3 cellular contexts compared by ENCODE assay signal in genomic region chr5:133179405-133179804, GRCh38.
TF ChIP-seq lines count a peak whose summit lies in the region.

No MANE protein-coding gene starts in this region.

TF ChIP-seq in IMR-90, 13 proteins besides CTCF, POLR2A, EP300 and RAD21:
- TF ChIP-seq MAZ (IDR thresholded peaks at IDR 0.05; ENCODE audit: borderline replicate concordance, low read depth, low read length): no peak
- TF ChIP-seq CEBPB (IDR thresholded peaks at IDR 0.05; ENCODE audit: low read depth, low read length): peak; percentile 16; the same call in 1 of the 2 replicates
TF ChIP-seq in IMR-90: peak in this region for 1.

TF ChIP-seq in K562, 482 proteins besides CTCF, POLR2A, EP300 and RAD21:
- TF ChIP-seq TCF7 (IDR thresholded peaks at IDR 0.05; ENCODE audit: borderline replicate concordance) (no peak), FUS (optimal IDR thresholded peaks at IDR 0.05; ENCODE audit: low read depth, low read length) (no peak), SRSF7 (optimal IDR thresholded peaks at IDR 0.05; ENCODE audit: low read depth, low read length) (no peak), FOXK1 (CRISPR knock-in tag; IDR thresholded peaks at IDR 0.05; ENCODE audit: borderline replicate concordance) (no peak), CEBPB (tag; IDR thresholded peaks at IDR 0.05) (0 out of 2 replicates have a peak, but pooled peaks have one; percentile 30), ZNF324 (CRISPR knock-in tag; IDR thresholded peaks at IDR 0.05) (no peak), CEBPG (CRISPR knock-in tag; IDR thresholded peaks at IDR 0.05) (no peak), CEBPG (tag; conservative IDR thresholded peaks at IDR 0.05 in 1 of 2, IDR thresholded peaks at IDR 0.05 in 1 of 2) (peak in 1 of 2 experiments; percentile 53; a peak in 2 of 4 replicates), BRF1 (IDR thresholded peaks at IDR 0.05; ENCODE audit: borderline replicate concordance, extremely low read depth, insufficient read length) (no peak), NBN (IDR thresholded peaks at IDR 0.05; ENCODE audit: low read depth) (no peak)

TF ChIP-seq in neural cell, 6 proteins besides CTCF, POLR2A, EP300 and RAD21:
- peak; percentile 14 for TF ChIP-seq SMC3 (conservative IDR thresholded peaks at IDR 0.05; ENCODE audit: poor library complexity)
- no peak for TF ChIP-seq REST (IDR thresholded peaks at IDR 0.05; ENCODE audit: borderline replicate concordance)
- TF ChIP-seq POLR2AphosphoS5 (IDR thresholded peaks at IDR 0.05): peak; percentile 76
